ENCODE assay signal across 2 cellular contexts in the genomic region with DNA sequence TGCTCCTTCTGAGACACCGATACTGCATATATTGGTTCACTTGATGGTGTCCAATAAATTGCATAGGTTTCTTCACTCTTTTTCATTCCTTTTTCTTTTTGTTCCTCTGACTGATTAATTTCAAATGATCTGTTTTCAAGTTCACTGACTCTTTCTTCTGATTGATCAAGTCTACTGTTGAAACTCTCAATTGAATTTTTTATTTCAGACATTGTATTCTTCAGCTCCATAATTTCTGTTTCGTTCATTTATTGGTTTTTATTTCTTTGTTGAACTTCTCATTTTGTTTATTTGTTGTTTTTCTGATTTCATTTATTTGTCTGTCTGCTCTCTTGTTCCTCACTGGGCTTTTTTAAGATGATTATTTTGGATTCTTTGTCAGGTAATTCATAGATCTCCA.
TF ChIP-seq lines count a peak whose summit lies in the region.

No MANE protein-coding gene starts in this region.

TF ChIP-seq in HCT116, 20 proteins besides CTCF, POLR2A, EP300 and RAD21:
- TF ChIP-seq EZH2phosphoT487 (IDR thresholded peaks at IDR 0.05; ENCODE audit: borderline replicate concordance): no peak
- peak; percentile 71; the same call in 1 of the 2 replicates for TF ChIP-seq CBX3 (IDR thresholded peaks at IDR 0.05; ENCODE audit: low read depth)
- TF ChIP-seq, protein P1, sequence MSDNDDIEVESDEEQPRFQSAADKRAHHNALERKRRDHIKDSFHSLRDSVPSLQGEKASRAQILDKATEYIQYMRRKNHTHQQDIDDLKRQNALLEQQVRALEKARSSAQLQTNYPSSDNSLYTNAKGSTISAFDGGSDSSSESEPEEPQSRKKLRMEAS (IDR thresholded peaks at IDR 0.05): no peak

TF ChIP-seq in GM12878, 131 proteins besides CTCF, POLR2A, EP300 and RAD21:
- TF ChIP-seq CBX5 (IDR thresholded peaks at IDR 0.05; ENCODE audit: low read depth): 0 out of 2 replicates have a peak, but pooled peaks have one; percentile 74
- TF ChIP-seq, protein P2, sequence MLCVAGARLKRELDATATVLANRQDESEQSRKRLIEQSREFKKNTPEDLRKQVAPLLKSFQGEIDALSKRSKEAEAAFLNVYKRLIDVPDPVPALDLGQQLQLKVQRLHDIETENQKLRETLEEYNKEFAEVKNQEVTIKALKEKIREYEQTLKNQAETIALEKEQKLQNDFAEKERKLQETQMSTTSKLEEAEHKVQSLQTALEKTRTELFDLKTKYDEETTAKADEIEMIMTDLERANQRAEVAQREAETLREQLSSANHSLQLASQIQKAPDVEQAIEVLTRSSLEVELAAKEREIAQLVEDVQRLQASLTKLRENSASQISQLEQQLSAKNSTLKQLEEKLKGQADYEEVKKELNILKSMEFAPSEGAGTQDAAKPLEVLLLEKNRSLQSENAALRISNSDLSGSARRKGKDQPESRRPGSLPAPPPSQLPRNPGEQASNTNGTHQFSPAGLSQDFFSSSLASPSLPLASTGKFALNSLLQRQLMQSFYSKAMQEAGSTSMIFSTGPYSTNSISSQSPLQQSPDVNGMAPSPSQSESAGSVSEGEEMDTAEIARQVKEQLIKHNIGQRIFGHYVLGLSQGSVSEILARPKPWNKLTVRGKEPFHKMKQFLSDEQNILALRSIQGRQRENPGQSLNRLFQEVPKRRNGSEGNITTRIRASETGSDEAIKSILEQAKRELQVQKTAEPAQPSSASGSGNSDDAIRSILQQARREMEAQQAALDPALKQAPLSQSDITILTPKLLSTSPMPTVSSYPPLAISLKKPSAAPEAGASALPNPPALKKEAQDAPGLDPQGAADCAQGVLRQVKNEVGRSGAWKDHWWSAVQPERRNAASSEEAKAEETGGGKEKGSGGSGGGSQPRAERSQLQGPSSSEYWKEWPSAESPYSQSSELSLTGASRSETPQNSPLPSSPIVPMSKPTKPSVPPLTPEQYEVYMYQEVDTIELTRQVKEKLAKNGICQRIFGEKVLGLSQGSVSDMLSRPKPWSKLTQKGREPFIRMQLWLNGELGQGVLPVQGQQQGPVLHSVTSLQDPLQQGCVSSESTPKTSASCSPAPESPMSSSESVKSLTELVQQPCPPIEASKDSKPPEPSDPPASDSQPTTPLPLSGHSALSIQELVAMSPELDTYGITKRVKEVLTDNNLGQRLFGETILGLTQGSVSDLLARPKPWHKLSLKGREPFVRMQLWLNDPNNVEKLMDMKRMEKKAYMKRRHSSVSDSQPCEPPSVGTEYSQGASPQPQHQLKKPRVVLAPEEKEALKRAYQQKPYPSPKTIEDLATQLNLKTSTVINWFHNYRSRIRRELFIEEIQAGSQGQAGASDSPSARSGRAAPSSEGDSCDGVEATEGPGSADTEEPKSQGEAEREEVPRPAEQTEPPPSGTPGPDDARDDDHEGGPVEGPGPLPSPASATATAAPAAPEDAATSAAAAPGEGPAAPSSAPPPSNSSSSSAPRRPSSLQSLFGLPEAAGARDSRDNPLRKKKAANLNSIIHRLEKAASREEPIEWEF (IDR thresholded peaks at IDR 0.05; ENCODE audit: insufficient replicate concordance, low read depth, low read length): no peak
- TF ChIP-seq CHD2 (IDR thresholded peaks at IDR 0.05; ENCODE audit: borderline replicate concordance, low read depth, low read length): no peak
- 0 out of 2 replicates have a peak, but pooled peaks have one; percentile 47 for TF ChIP-seq NBN (IDR thresholded peaks at IDR 0.05)
